In genomic region chr19:14719162-14719561, GRCh38 we compare ENCODE assay signal across 1 cellular context.
A peak's percentile ranks its signal among the peaks of the same experiment; 100 is the strongest.
TF ChIP-seq lines count a peak whose summit lies in the region.

No MANE protein-coding gene starts in this region.

TF ChIP-seq in HepG2, 621 proteins besides CTCF, POLR2A, EP300 and RAD21:
- TF ChIP-seq NBN (conservative IDR thresholded peaks at IDR 0.05), result no peak
- no peak for TF ChIP-seq ZNF318 (CRISPR knock-in tag; IDR thresholded peaks at IDR 0.05)
- peak; percentile 91 for TF ChIP-seq ZFP90 (CRISPR knock-in tag; IDR thresholded peaks at IDR 0.05; ENCODE audit: borderline replicate concordance)
